ENCODE assay signal across 28 cellular contexts in the genomic region with DNA sequence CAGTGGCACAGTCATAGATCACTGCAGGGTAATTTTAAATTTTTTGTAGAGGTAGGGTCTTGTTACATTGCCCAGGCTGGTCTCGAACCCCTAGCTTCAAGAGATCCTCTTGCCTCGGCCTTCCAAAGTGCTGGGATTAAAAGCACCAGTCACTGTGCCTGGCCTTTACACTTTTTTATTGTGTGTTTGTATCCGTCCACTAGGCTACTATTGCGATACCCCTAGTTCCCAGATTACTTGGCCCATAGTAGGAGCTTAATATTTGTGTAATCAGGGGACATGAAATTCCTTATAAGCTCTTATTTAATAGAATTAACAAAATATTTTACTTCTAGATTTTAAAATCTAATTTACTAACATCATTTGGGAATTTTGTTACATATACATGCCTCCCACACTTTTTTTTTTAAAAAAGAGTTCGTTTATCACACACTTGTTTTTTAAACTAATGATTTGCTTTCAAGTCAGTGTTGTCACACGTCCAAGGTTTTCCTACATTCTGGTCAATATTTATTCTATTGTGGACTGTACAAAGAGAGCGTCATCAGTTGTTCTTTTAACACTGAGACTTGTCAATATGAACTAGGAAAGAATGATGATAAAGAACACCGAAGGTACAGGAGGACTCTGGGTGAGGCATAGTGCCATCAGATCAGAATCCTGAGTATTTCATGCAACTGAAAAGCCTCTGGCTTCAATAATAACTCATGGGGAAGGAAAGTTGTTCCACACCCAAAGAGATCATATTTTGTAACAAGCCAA.
"Had no signal": no experiment of that assay in that cellular context is flagged by ENCODE, and none has a peak within 500 bp of the region (broad histone marks: within the 10 kb centered on the region; RNA-seq: fewer than 3 reads in every experiment).

No MANE protein-coding gene starts in this region.

- DNase-seq: activated CD4-positive, alpha-beta T cell treated with anti-CD3 and anti-CD28 coated beads for 36 hours; activated CD4-positive, alpha-beta T cell treated with anti-CD3 and anti-CD28 coated beads, Interleukin-2, amount 10 ng/mL, durations not matched to agents 7 days and 5 days; activated CD4-positive, alpha-beta T cell treated with anti-CD3 and anti-CD28 coated beads, Interleukin-2, amount 50 U/mL, for 48 hours; activated CD8-positive, alpha-beta T cell treated with anti-CD3 and anti-CD28 coated beads, Interleukin-2, amount 10 ng/mL, durations not matched to agents 7 days and 5 days; activated gamma-delta T cell; activated naive CD4-positive, alpha-beta T cell treated with Interleukin-2 at 50 U/mL for 16 hours; activated naive CD8-positive, alpha-beta T cell treated with anti-CD3 and anti-CD28 coated beads, Interleukin-2, amount 10 ng/mL, durations not matched to agents 7 days and 5 days; activated T-cell treated with anti-CD3 and anti-CD28 coated beads, Interleukin-2, amount 50 U/mL, for 24 hours; central memory CD4-positive, alpha-beta T cell; Kasumi-1; KG1; MM.1S; MV-4-11; NCI-H1092; NCI-H1436 treated with DMSO at 0.1 percent for 48 hours; NCI-H1694 treated with DMSO at 0.1 percent for 48 hours; NCI-H2029; NCI-H345; NCI-H524 treated with DMSO at 0.1 percent for 48 hours; SHP77; SJCRH30 had no signal

- H3K4me1 ChIP-seq: SJCRH30 had no signal

- FAIRE-seq: astrocyte, bronchial epithelial cell, TTC549 had no signal

- H3K27ac ChIP-seq: SJCRH30, SK-N-MC had no signal

- H3K9me3 ChIP-seq: SJCRH30 had no signal

- H3K27me3 ChIP-seq: SJCRH30 had no signal

- H3K4me3 ChIP-seq: SJCRH30, SK-N-MC had no signal

- ATAC-seq: activated CD4-positive, alpha-beta T cell treated with anti-CD3 and anti-CD28 coated beads for 36 hours; activated CD4-positive, CD25-positive, alpha-beta regulatory T cell treated with anti-CD3 and anti-CD28 coated beads, Interleukin-2, amount 50 U/mL, for 24 hours; activated CD8-positive, alpha-beta T cell treated with anti-CD3 and anti-CD28 coated beads, Interleukin-2, amount 10 ng/mL, durations not matched to agents 7 days and 5 days; Panc1; WTC11 had no signal

- H3K36me3 ChIP-seq: SJCRH30 had no signal
